11 cellular contexts compared by ENCODE assay signal in genomic region chr19:3162418-3163229, GRCh38. TPM values are rescaled to one million over a fixed set of nuclear protein-coding genes. Genes with fewer than 3 reads are reported as not detected.
DNase-seq lines count a peak whose midpoint lies in the region; ATAC-seq and TF ChIP-seq lines count a peak whose summit lies in the region.
"Had no signal": no experiment of that assay in that cellular context is flagged by ENCODE, and none has a peak within 500 bp of the region (broad histone marks: within the 10 kb centered on the region; RNA-seq: fewer than 3 reads in every experiment).

No MANE protein-coding gene starts in this region.

- H3K4me3 Mint-ChIP-seq in endothelial cell (ENCODE audit: unreplicated experiment), result no peak overlapping the region
- H3K4me3 Mint-ChIP-seq: nephron had no signal

- no peaks in the 10 kb centered on the region for H3K36me3 Mint-ChIP-seq in endothelial cell (ENCODE audit: low read depth, unreplicated experiment)

- no peaks in the 10 kb centered on the region for H3K9me3 Mint-ChIP-seq in endothelial cell (ENCODE audit: unreplicated experiment)
- H3K9me3 Mint-ChIP-seq: nephron had no signal

- H3K27ac ChIP-seq in BLaER1 (no peak overlapping the region), foreskin keratinocyte (no peak overlapping the region)

- TF ChIP-seq POLR2A in lower leg skin (IDR thresholded peaks at IDR 0.05), result no peak

- H4K20me1 ChIP-seq in BLaER1, result 0 out of 2 replicates have a peak, but pooled peaks cover under 1% of the 10 kb centered on the region

- H3K4me1 Mint-ChIP-seq in endothelial cell (ENCODE audit: unreplicated experiment), result peaks cover 2% of the 10 kb centered on the region
- H3K4me1 Mint-ChIP-seq: nephron had no signal

- 72 to 82% methylated on average over 37 to 38 of the region's 38 CpGs for WGBS in lower leg skin, 2 donors

- H3K4me1 ChIP-seq in BLaER1, result peaks cover 53% of the 10 kb centered on the region
- H3K4me1 ChIP-seq in foreskin keratinocyte, result peaks cover 9% of the 10 kb centered on the region

- DNase-seq in Daoy (ENCODE audit: low read depth) (peak; percentile 42), RPMI8226 (peak; percentile 56), fibroblast of pulmonary artery (ENCODE audit: low read depth) (peak; percentile 38), foreskin keratinocyte (no peak), lower leg skin (ENCODE audit: low spot score in 2 of 2) (no peak), endothelial cell (ENCODE audit: low spot score) (no peak)

- TF ChIP-seq CTCF in fibroblast of pulmonary artery (IDR thresholded peaks at IDR 0.05; ENCODE audit: low read length, missing control alignments) (no peak), foreskin keratinocyte (conservative IDR thresholded peaks at IDR 0.05) (no peak), lower leg skin (IDR thresholded peaks at IDR 0.05) (no peak), endothelial cell (IDR thresholded peaks at IDR 0.05; ENCODE audit: unreplicated experiment) (no peak)

- H3K9me3 ChIP-seq in BLaER1, result peaks cover 7% of the 10 kb centered on the region

- ATAC-seq in foreskin keratinocyte, result no peak
- no peak for ATAC-seq in GM18502 (IDR thresholded peaks at IDR 0.05; ENCODE audit: poor library complexity, unreplicated experiment)

- H3K9ac ChIP-seq in BLaER1, result no peak overlapping the region

- H3K4me3 ChIP-seq in BLaER1 (no peak overlapping the region), fibroblast of pulmonary artery (replicated peaks; ENCODE audit: low read depth, low read length) (no peak overlapping the region), lower leg skin (ENCODE audit: low read depth, poor library complexity, severe bottlenecking) (no peak overlapping the region)

- H3K27me3 ChIP-seq in BLaER1 (no peaks in the 10 kb centered on the region), foreskin keratinocyte (no peaks in the 10 kb centered on the region)

- no peak overlapping the region for H3K27ac Mint-ChIP-seq in endothelial cell (ENCODE audit: unreplicated experiment)
- H3K27ac Mint-ChIP-seq: nephron had no signal

- peaks cover 93% of the 10 kb centered on the region for H3K36me3 ChIP-seq in BLaER1

- H3K27me3 Mint-ChIP-seq in endothelial cell (ENCODE audit: unreplicated experiment), result peaks cover 5% of the 10 kb centered on the region

- intact Hi-C loops in lower leg skin (cut with DNase I; ENCODE audit: low total_unique reads), result loop anchor here (10.0 kb wide), 1 partner anchor 78 kb away; no protein-coding TSS in a partner anchor

- H3K4me2 ChIP-seq in BLaER1, result 0 out of 2 replicates have a peak overlapping the region, but pooled peaks have one; percentile 0

RNA-seq across cellular contexts. Expression of gene S1PR4, which starts 15.9 kb away (rescaled TPM):
- total RNA-seq in Daoy (2014; rRNA removed; shearing (Covaris generic)), result not detected in 2 replicates
- 0.11 and 0.27 TPM in 2 replicates for total RNA-seq in foreskin keratinocyte
- 0.16 TPM in 1 of 2 replicates, not detected in the other for polyA plus RNA-seq in foreskin keratinocyte
- total RNA-seq in lower leg skin, result 1 to 10 TPM in 2 of 4 donors, under 1 TPM in 1, not detected in 1; 0.19 to 3.4 (median 2.2) TPM
- not detected for total RNA-seq in endothelial cell (ENCODE audit: unreplicated experiment)
- total RNA-seq: G401 had no signal

RNA-seq across cellular contexts. Expression of gene NCLN, which starts 23.1 kb away (rescaled TPM):
- total RNA-seq in Daoy (2014; rRNA removed; shearing (Covaris generic)), result 80.2 and 85.1 TPM in 2 replicates
- 97.8 and 100 TPM in 2 replicates for total RNA-seq in foreskin keratinocyte
- 109 and 111 TPM in 2 replicates for polyA plus RNA-seq in foreskin keratinocyte
- 10 to 100 TPM; 28.4 to 40.4 (median 32.5) TPM for total RNA-seq in lower leg skin
- total RNA-seq in endothelial cell (ENCODE audit: unreplicated experiment), result 63.0 TPM

RNA-seq across cellular contexts. Expression of gene GNA15, which starts 26.8 kb away (rescaled TPM):
- 0.65 TPM in 1 of 2 replicates, not detected in the other for total RNA-seq in Daoy (2014; rRNA removed; shearing (Covaris generic))
- total RNA-seq in foreskin keratinocyte, result 114 and 130 TPM in 2 replicates
- 109 and 126 TPM in 2 replicates for polyA plus RNA-seq in foreskin keratinocyte
- total RNA-seq in lower leg skin, result 100 to 1,000 TPM in 1 of 4 donors, 10 to 100 TPM in 3; 74.3 to 105 (median 84.2) TPM
- total RNA-seq in endothelial cell (ENCODE audit: unreplicated experiment), result not detected
- total RNA-seq: endothelial cell of umbilical vein had no signal

Comparison
In these comparisons a context has a peak if more than half of its experiments do, and no peak if none do; other contexts are left out.
1. DNase-seq: peak in Daoy (single experiment), RPMI8226 (single experiment) and fibroblast of pulmonary artery (single experiment); none in foreskin keratinocyte (0 of 2), lower leg skin (0 of 2) and endothelial cell (single experiment).
2. RNA of gene GNA15, which starts 26.8 kb away (total RNA-seq): 114 to 130 TPM in foreskin keratinocyte and 74.3 to 105 TPM in lower leg skin; not detected in endothelial cell (single experiment) and 0.65 TPM in Daoy; every median in the first group is over 10 times any median in the second.